In the genomic region with DNA sequence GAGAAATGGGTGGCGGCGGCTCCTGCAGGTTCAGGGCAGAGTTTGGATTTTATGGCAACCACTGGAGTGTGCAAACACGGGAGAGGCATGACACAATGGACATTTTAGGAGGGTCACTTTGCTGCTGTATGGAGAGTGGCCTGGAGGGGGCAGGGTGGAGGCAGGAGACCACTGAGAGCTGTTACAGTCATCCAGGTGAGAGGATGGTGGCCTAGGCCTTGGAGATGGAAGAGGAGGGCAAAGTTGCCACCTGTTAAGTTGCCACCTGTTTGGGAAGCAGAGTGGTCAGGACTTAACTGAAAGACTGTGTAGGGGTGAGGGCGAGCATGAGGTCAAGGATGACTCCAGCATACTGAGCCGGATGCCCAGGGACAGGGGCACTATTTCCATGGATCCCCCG, we compare ENCODE assay signal across 8 cellular contexts. TPM values are rescaled to one million over a fixed set of nuclear protein-coding genes. Genes with fewer than 3 reads are reported as not detected.
A peak's percentile ranks its signal among the peaks of the same experiment; 100 is the strongest.
DNase-seq lines count a peak whose midpoint lies in the region; ATAC-seq and TF ChIP-seq lines count a peak whose summit lies in the region.

No MANE protein-coding gene starts in this region.

- H3K36me3 ChIP-seq in H7 (replicated peaks; ENCODE audit: control insufficient read depth, insufficient read depth, low read length) (peaks cover 5% of the 10 kb centered on the region), MG63 (peaks cover 5% of the 10 kb centered on the region; the same call in 1 of the 2 replicates)

- H3K27ac Mint-ChIP-seq in brain (peak overlapping the region; percentile 41 to 92 (median 71)), memory B cell (peak overlapping the region; percentile 14)

- H3K4me3 Mint-ChIP-seq in brain (peak overlapping the region; percentile 73 to 93 (median 78)), memory B cell (peak overlapping the region; percentile 75)

- H3K27me3 Mint-ChIP-seq in brain (peaks cover 3% of the 10 kb centered on the region), memory B cell (no peaks in the 10 kb centered on the region)

- no peaks in the 10 kb centered on the region for H3K9me3 ChIP-seq in MG63

- peaks cover 47% of the 10 kb centered on the region for H3K4me1 Mint-ChIP-seq in brain
- H3K4me1 Mint-ChIP-seq in memory B cell: peaks cover 32% of the 10 kb centered on the region

- no peak overlapping the region for H3K4me3 ChIP-seq in AG09309 (ENCODE audit: control insufficient read depth, low read depth, low read length)
- no peak overlapping the region for H3K4me3 ChIP-seq in H7 (ENCODE audit: insufficient read depth, low read depth, low read length)
- no peak overlapping the region for H3K4me3 ChIP-seq in MG63

- H3K36me3 Mint-ChIP-seq in brain: peaks cover 4% of the 10 kb centered on the region
- H3K36me3 Mint-ChIP-seq in memory B cell: no peaks in the 10 kb centered on the region

- DNase-seq in AG09309 (ENCODE audit: low read depth) (no peak), H7 (peak; percentile 91), SKM-1 (lab: John Stamatoyannopoulos, UW; ENCODE audit: unreplicated experiment) (peak; percentile 35), memory B cell (ENCODE audit: low spot score in 2 of 2) (peak; percentile 55 to 58), NCI-H2171 treated with DMSO at 0.1 percent for 48 hours (lab: John Stamatoyannopoulos, UW) (no peak), MG63 (no peak)

- H3K9me3 Mint-ChIP-seq in brain: peaks cover 0 to 2% (median 0%) of the 10 kb centered on the region in 5 experiments
- no peaks in the 10 kb centered on the region for H3K9me3 Mint-ChIP-seq in memory B cell

- ATAC-seq in memory B cell (ENCODE audit: low read depth) (peak; percentile 44), GM18907 (IDR thresholded peaks at IDR 0.05; ENCODE audit: unreplicated experiment) (no peak)

- H3K27me3 ChIP-seq in H7 (ENCODE audit: control insufficient read depth, insufficient read depth, low read length) (peaks cover 2% of the 10 kb centered on the region), MG63 (no peaks in the 10 kb centered on the region)

- TF ChIP-seq CTCF in AG09309 (IDR thresholded peaks at IDR 0.05; ENCODE audit: control insufficient read depth, insufficient read depth, low read depth, low read length, missing control alignments): peak; percentile 66
- TF ChIP-seq CTCF in brain (conservative IDR thresholded peaks at IDR 0.05): peak; percentile 36 to 69

RNA-seq across cellular contexts. Expression of gene RAD9A, which starts 2.3 kb away (rescaled TPM):
- total RNA-seq in H7 (2014; rRNA removed; shearing (Covaris generic)): 20.2 and 27.0 TPM in 2 replicates
- 18.0 TPM for polyA plus RNA-seq in brain (ENCODE audit: insufficient read depth, low read depth, low replicate concordance)
- 1.7 and 17.6 TPM in 2 replicates for total RNA-seq in MG63 (2014; rRNA removed; shearing (Covaris generic); ENCODE audit: low replicate concordance)

RNA-seq across cellular contexts. Expression of gene PPP1CA, which starts 12.2 kb away (rescaled TPM):
- total RNA-seq in H7 (2014; rRNA removed; shearing (Covaris generic)): 246 and 314 TPM in 2 replicates
- polyA plus RNA-seq in brain (ENCODE audit: insufficient read depth, low read depth, low replicate concordance): 231 TPM
- total RNA-seq in MG63 (2014; rRNA removed; shearing (Covaris generic); ENCODE audit: low replicate concordance): 244 and 262 TPM in 2 replicates

RNA-seq across cellular contexts. Expression of gene TBC1D10C, which starts 14.4 kb away (rescaled TPM):
- 0.44 and 0.52 TPM in 2 replicates for total RNA-seq in H7 (2014; rRNA removed; shearing (Covaris generic))
- 0.29 TPM for polyA plus RNA-seq in brain (ENCODE audit: insufficient read depth, low read depth, low replicate concordance)
- total RNA-seq in MG63 (2014; rRNA removed; shearing (Covaris generic); ENCODE audit: low replicate concordance): not detected in 2 replicates

RNA-seq across cellular contexts. Expression of gene CLCF1, which starts 16.1 kb away (rescaled TPM):
- 3.7 and 4.4 TPM in 2 replicates for total RNA-seq in H7 (2014; rRNA removed; shearing (Covaris generic))
- polyA plus RNA-seq in brain (ENCODE audit: insufficient read depth, low read depth, low replicate concordance): 0.46 TPM
- total RNA-seq in MG63 (2014; rRNA removed; shearing (Covaris generic); ENCODE audit: low replicate concordance): 6.4 and 7.7 TPM in 2 replicates

RNA-seq across cellular contexts. Expression of gene CARNS1, which starts 26.0 kb away (rescaled TPM):
- 0.07 and 0.17 TPM in 2 replicates for total RNA-seq in H7 (2014; rRNA removed; shearing (Covaris generic))
- polyA plus RNA-seq in brain (ENCODE audit: insufficient read depth, low read depth, low replicate concordance): 68.5 TPM
- total RNA-seq in MG63 (2014; rRNA removed; shearing (Covaris generic); ENCODE audit: low replicate concordance): not detected in 2 replicates

Comparison
In these comparisons a context has a peak if more than half of its experiments do, and no peak if none do; other contexts are left out.
1. DNase-seq: peak in H7 (single experiment), SKM-1 (single experiment) and memory B cell (2 of 2); none in AG09309 (single experiment), NCI-H2171 treated with DMSO at 0.1 percent for 48 hours (single experiment) and MG63 (single experiment).